Comparison of ENCODE assay signal across 16 cellular contexts in genomic region chr11:116579857-116580727, GRCh38.
DNase-seq lines count a peak whose midpoint lies in the region; ATAC-seq and TF ChIP-seq lines count a peak whose summit lies in the region.
"Had no signal": no experiment of that assay in that cellular context is flagged by ENCODE, and none has a peak within 500 bp of the region (broad histone marks: within the 10 kb centered on the region; RNA-seq: fewer than 3 reads in every experiment).

No MANE protein-coding gene starts in this region.

- H3K9me3 ChIP-seq in iPS-15b (ENCODE audit: control insufficient read depth, insufficient read depth, low read length): no peaks in the 10 kb centered on the region
- H3K9me3 ChIP-seq in gastrocnemius medialis: no peaks in the 10 kb centered on the region
- H3K9me3 ChIP-seq: body of pancreas, SK-N-SH had no signal

- H3K27me3 ChIP-seq in iPS-15b (ENCODE audit: control insufficient read depth, insufficient read depth, low read length): peaks cover 81% of the 10 kb centered on the region
- peaks cover 33 to 53% (median 40%) of the 10 kb centered on the region in 3 donors for H3K27me3 ChIP-seq in gastrocnemius medialis

- TF ChIP-seq POLR2A in gastrocnemius medialis (IDR thresholded peaks at IDR 0.05): no peak

- H3K4me3 Mint-ChIP-seq in CD14-positive monocyte: peak overlapping the region in 1 of 2 donors; percentile 76
- H3K4me3 Mint-ChIP-seq: immature natural killer cell had no signal

- no peak for TF ChIP-seq CTCF in gastrocnemius medialis (IDR thresholded peaks at IDR 0.05 in 4 of 5, conservative IDR thresholded peaks at IDR 0.05 in 1 of 5)
- no peak for TF ChIP-seq CTCF in CD14-positive monocyte (IDR thresholded peaks at IDR 0.05)

- H3K4me3 ChIP-seq in iPS-15b (ENCODE audit: low read depth, low read length): peak overlapping the region; percentile 59
- peak overlapping the region in 3 of 4 donors; percentile 5 to 34 (median 13) for H3K4me3 ChIP-seq in gastrocnemius medialis
- H3K4me3 ChIP-seq: body of pancreas had no signal

- no peak overlapping the region for H3K27ac Mint-ChIP-seq in CD14-positive monocyte
- H3K27ac Mint-ChIP-seq: immature natural killer cell had no signal

- H3K27ac ChIP-seq in gastrocnemius medialis: no peak overlapping the region
- H3K27ac ChIP-seq: body of pancreas, epithelial cell of prostate had no signal

- no peak for ATAC-seq in gastrocnemius medialis
- ATAC-seq: activated CD4-positive, CD25-positive, alpha-beta regulatory T cell treated with anti-CD3 and anti-CD28 coated beads, Interleukin-2, amount 50 U/mL, for 24 hours; body of pancreas had no signal

- DNase-seq in NCI-H748 (lab: John Stamatoyannopoulos, UW; ENCODE audit: unreplicated experiment): peak; percentile 65
- DNase-seq in NCI-H748 treated with DMSO at 0.1 percent for 48 hours (lab: John Stamatoyannopoulos, UW): no peak
- peak; percentile 19 for DNase-seq in NCI-H524 treated with DMSO at 0.1 percent for 48 hours (lab: John Stamatoyannopoulos, UW)
- DNase-seq in gastrocnemius medialis: no peak
- no peak for DNase-seq in CD14-positive monocyte (ENCODE audit: low spot score)
- no peak for DNase-seq in COLO829 (ENCODE audit: low spot score)
- DNase-seq in activated CD4-positive, alpha-beta T cell treated with anti-CD3 and anti-CD28 coated beads, Interleukin-2, amount 50 U/mL, for 48 hours: no peak
- DNase-seq: body of pancreas; immature natural killer cell; NK-92 treated with Interleukin-12 subunit alpha and Interleukin-12 subunit beta, amount 100 ng/mL, for 24 hours; stimulated activated CD4-positive, alpha-beta T cell treated with anti-CD3 and anti-CD28 coated beads, Interleukin-15, amount 100 ng/mL, for 24 hours; stimulated activated CD8-positive, alpha-beta memory T cell treated with anti-CD3 and anti-CD28 coated beads, Interleukin-4, amount 100 ng/mL, for 48 hours had no signal

- no peak overlapping the region for H3K9ac ChIP-seq in iPS-15b (ENCODE audit: low read depth, low read length)
- H3K9ac ChIP-seq: SK-N-SH had no signal

- H3K27me3 Mint-ChIP-seq in CD14-positive monocyte (ENCODE audit: low read depth in 3 of 3): peaks cover 62 to 81% (median 69%) of the 10 kb centered on the region in 3 donors

- in situ Hi-C loops in gastrocnemius medialis (cut with MboI; ENCODE audit: low sequenced_read_pairs in 4 of 4): no loop called here

- intact Hi-C loops in gastrocnemius medialis (cut with DNase I; ENCODE audit: low total_unique reads) (no loop called here), CD14-positive monocyte (cut with micrococcal nuclease) (no loop called here)

- H3K36me3 ChIP-seq in iPS-15b (ENCODE audit: control insufficient read depth, insufficient read depth, low read length): no peaks in the 10 kb centered on the region
- H3K36me3 ChIP-seq in gastrocnemius medialis: no peaks in the 10 kb centered on the region

- no peaks in the 10 kb centered on the region for H3K36me3 Mint-ChIP-seq in CD14-positive monocyte
- H3K36me3 Mint-ChIP-seq: immature natural killer cell had no signal

- peaks cover 19% of the 10 kb centered on the region for H3K4me1 ChIP-seq in iPS-15b (ENCODE audit: control insufficient read depth, insufficient read depth, low read length)
- H3K4me1 ChIP-seq in gastrocnemius medialis: peaks cover 0 to 8% of the 10 kb centered on the region in 2 donors

- H3K4me1 Mint-ChIP-seq in CD14-positive monocyte: no peaks in the 10 kb centered on the region
- H3K4me1 Mint-ChIP-seq: immature natural killer cell had no signal

- H3K9me3 Mint-ChIP-seq in CD14-positive monocyte: peaks cover 0 to 14% (median 1%) of the 10 kb centered on the region in 7 donors
- H3K9me3 Mint-ChIP-seq: immature natural killer cell had no signal

Comparison
In these comparisons a context has a peak if more than half of its experiments do, and no peak if none do; other contexts are left out.
1. DNase-seq: peak in NCI-H748 (single experiment) and NCI-H524 treated with DMSO at 0.1 percent for 48 hours (single experiment); none in NCI-H748 treated with DMSO at 0.1 percent for 48 hours (single experiment), gastrocnemius medialis (0 of 2), CD14-positive monocyte (single experiment), COLO829 (single experiment) and activated CD4-positive, alpha-beta T cell treated with anti-CD3 and anti-CD28 coated beads, Interleukin-2, amount 50 U/mL, for 48 hours (0 of 2).